In genomic region chr1:158471920-158472319, GRCh38 we compare ENCODE assay signal across 19 cellular contexts. TPM values are rescaled to one million over a fixed set of nuclear protein-coding genes. Genes with fewer than 3 reads are reported as not detected.
A peak's percentile ranks its signal among the peaks of the same experiment; 100 is the strongest.
DNase-seq lines count a peak whose midpoint lies in the region; ATAC-seq and TF ChIP-seq lines count a peak whose summit lies in the region.
"Had no signal": no experiment of that assay in that cellular context is flagged by ENCODE, and none has a peak within 500 bp of the region (broad histone marks: within the 10 kb centered on the region; RNA-seq: fewer than 3 reads in every experiment).

TSS of gene OR10R2 (plus strand) at chr1:158472220. CDS start at chr1:158472326, 106 bp downstream.

- H3K4me1 ChIP-seq in DND-41 (ENCODE audit: insufficient read depth, low read length) (no peaks in the 10 kb centered on the region), left lung (no peaks in the 10 kb centered on the region), gastrocnemius medialis (no peaks in the 10 kb centered on the region)
- H3K4me1 ChIP-seq: A549, Caco-2 had no signal

- no peak within 1 kb of the TSS for H3K4me3 ChIP-seq in DND-41 (ENCODE audit: low read depth in 1 of 2, low read length in 2 of 2)
- H3K4me3 ChIP-seq in left lung, result no peak within 1 kb of the TSS
- no peak within 1 kb of the TSS for H3K4me3 ChIP-seq in gastrocnemius medialis
- H3K4me3 ChIP-seq: A549; BLaER1 treated with 17β-estradiol and CSF1 and Interleukin-3, amounts not matched to agents 10 nM and 100 nM had no signal

- ATAC-seq in DND-41 (ENCODE audit: insufficient read depth, low read depth) (peak; percentile 33; the same call in 2 of the 3 replicates), left lung (no peak), gastrocnemius medialis (no peak)
- ATAC-seq: A549; CD8-positive, alpha-beta T cell had no signal

- H3K27ac ChIP-seq in DND-41 (ENCODE audit: low read length) (no peak within 1 kb of the TSS), left lung (no peak within 1 kb of the TSS), gastrocnemius medialis (no peak within 1 kb of the TSS)
- H3K27ac ChIP-seq: 22Rv1; A549; BLaER1 treated with 17β-estradiol and CSF1 and Interleukin-3, amounts not matched to agents 10 nM and 100 nM; C4-2B had no signal

- H3K4me2 ChIP-seq in DND-41 (ENCODE audit: insufficient read depth, low read length), result no peak within 1 kb of the TSS
- H3K4me2 ChIP-seq: A549 had no signal

- intact Hi-C loops in left lung (cut with DNase I), result no loop called here
- intact Hi-C loops in gastrocnemius medialis (cut with DNase I; ENCODE audit: low total_unique reads), result no loop called here
- intact Hi-C loops in posterior vena cava (cut with DNase I), result no loop called here

- no peak within 1 kb of the TSS for H3K9ac ChIP-seq in DND-41 (ENCODE audit: low read depth, low read length)
- H3K9ac ChIP-seq: BLaER1 treated with 17β-estradiol and CSF1 and Interleukin-3, amounts not matched to agents 10 nM and 100 nM had no signal

- H3K36me3 ChIP-seq in DND-41 (ENCODE audit: insufficient read depth, low read length), result no peaks in the 10 kb centered on the region
- no peaks in the 10 kb centered on the region for H3K36me3 ChIP-seq in left lung
- no peaks in the 10 kb centered on the region for H3K36me3 ChIP-seq in gastrocnemius medialis
- H3K36me3 ChIP-seq: BLaER1 treated with 17β-estradiol and CSF1 and Interleukin-3, amounts not matched to agents 10 nM and 100 nM had no signal

- no peak for TF ChIP-seq POLR2A in gastrocnemius medialis (IDR thresholded peaks at IDR 0.05)

- H2AFZ ChIP-seq in DND-41 (ENCODE audit: low read depth, low read length), result no peak within 1 kb of the TSS

- no peaks in the 10 kb centered on the region for H3K27me3 ChIP-seq in DND-41 (ENCODE audit: insufficient read depth, low read length, poor library complexity)
- H3K27me3 ChIP-seq in left lung, result no peaks in the 10 kb centered on the region
- H3K27me3 ChIP-seq in gastrocnemius medialis, result no peaks in the 10 kb centered on the region
- H3K27me3 ChIP-seq: BLaER1 treated with 17β-estradiol and CSF1 and Interleukin-3, amounts not matched to agents 10 nM and 100 nM had no signal

- no peak for DNase-seq in DND-41
- peak; percentile 13 for DNase-seq in NCI-H69 (lab: John Stamatoyannopoulos, UW)
- DNase-seq in retina, result peak; percentile 3
- no peak for DNase-seq in left lung
- no peak for DNase-seq in gastrocnemius medialis
- DNase-seq in posterior vena cava (ENCODE audit: low spot score), result no peak
- DNase-seq: AML-193; Caco-2; Calu3; CD4-positive, alpha-beta T cell; CD8-positive, alpha-beta T cell; DMS79; GF-D8 had no signal

- no peaks in the 10 kb centered on the region for H3K9me3 ChIP-seq in DND-41 (ENCODE audit: insufficient read depth, low read length, severe bottlenecking)
- no peaks in the 10 kb centered on the region for H3K9me3 ChIP-seq in left lung
- no peaks in the 10 kb centered on the region for H3K9me3 ChIP-seq in gastrocnemius medialis
- H3K9me3 ChIP-seq: A549; BLaER1 treated with 17β-estradiol and CSF1 and Interleukin-3, amounts not matched to agents 10 nM and 100 nM; Caco-2 had no signal

- TF ChIP-seq CTCF in DND-41 (IDR thresholded peaks at IDR 0.05; ENCODE audit: borderline replicate concordance, extremely low read depth, low read length, poor library complexity, severe bottlenecking) (no peak), left lung (IDR thresholded peaks at IDR 0.05) (no peak), gastrocnemius medialis (IDR thresholded peaks at IDR 0.05 in 4 of 5, conservative IDR thresholded peaks at IDR 0.05 in 1 of 5) (no peak)

- in situ Hi-C loops in gastrocnemius medialis (cut with MboI; ENCODE audit: low sequenced_read_pairs in 4 of 4), result no loop called here

- H4K20me1 ChIP-seq in DND-41 (ENCODE audit: insufficient read depth, low read length), result no peaks in the 10 kb centered on the region
- H4K20me1 ChIP-seq: BLaER1 treated with 17β-estradiol and CSF1 and Interleukin-3, amounts not matched to agents 10 nM and 100 nM had no signal

- H3K79me2 ChIP-seq in DND-41 (ENCODE audit: insufficient read depth, low read length), result 0 out of 2 replicates have a peak, but pooled peaks cover 4% of the 10 kb centered on the region

RNA-seq across cellular contexts. Expression of gene OR10R2, which starts in this region (rescaled TPM):
- not detected for total RNA-seq in left lung
- not detected for total RNA-seq in gastrocnemius medialis
- not detected for total RNA-seq in posterior vena cava
- total RNA-seq: A172; B cell; Caco-2; Calu3; CD4-positive, alpha-beta T cell; CD8-positive, alpha-beta T cell had no signal

Comparison
In these comparisons a context has a peak if more than half of its experiments do, and no peak if none do; other contexts are left out.
1. DNase-seq: peak in NCI-H69 (single experiment) and retina (single experiment); none in DND-41 (single experiment), left lung (0 of 2), gastrocnemius medialis (0 of 2) and posterior vena cava (single experiment).